ENCODE assay signal across 8 cellular contexts in the genomic region with DNA sequence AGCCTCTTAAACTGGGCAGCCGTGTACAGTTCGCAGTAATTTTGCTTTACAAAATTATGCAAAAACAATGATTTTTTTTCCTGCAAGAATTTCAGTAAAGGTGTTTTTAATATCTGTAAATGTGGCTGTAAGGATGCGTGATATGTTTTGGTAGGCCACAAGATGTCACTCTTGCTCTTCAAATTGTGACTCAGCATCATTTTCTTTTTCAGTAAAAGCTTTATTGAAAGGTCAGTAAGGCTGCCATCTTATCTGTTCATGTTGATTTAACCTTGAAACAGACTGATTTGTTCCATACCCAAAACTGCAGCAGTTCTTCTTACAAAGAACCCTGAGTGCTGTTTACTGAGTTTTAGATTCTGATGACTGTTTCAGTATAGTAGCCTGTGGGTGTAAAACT. TPM values are rescaled to one million over a fixed set of nuclear protein-coding genes. Genes with fewer than 3 reads are reported as not detected.
DNase-seq lines count a peak whose midpoint lies in the region; ATAC-seq and TF ChIP-seq lines count a peak whose summit lies in the region.

No MANE protein-coding gene starts in this region.

- in situ Hi-C loops in G401 (cut with HindIII; ENCODE audit: low sequenced_read_pairs) (no loop called here), transverse colon (cut with MboI; ENCODE audit: low pct_ligation_motif_present in 1 of 4, low pct_unique_long_range_greater_than_20kb in 1 of 4, low sequenced_read_pairs in 3 of 4) (loop anchor here in 1 of 4 donors (10.0 kb wide), 1 partner anchor 59 kb away; no protein-coding TSS in a partner anchor)

- DNase-seq in AG08395 (ENCODE audit: low spot score) (peak; percentile 55), G401 (ENCODE audit: low spot score) (peak; percentile 59), MV-4-11 (lab: John Stamatoyannopoulos, UW) (peak; percentile 13), adipocyte (ENCODE audit: low read depth) (peak; percentile 68), immature natural killer cell (peak; percentile 14 to 41 (median 29)), transverse colon (no peak)

- WGBS in transverse colon (ENCODE audit: low coverage in 1 of 2), 2 donors = 64% methylated on average over 3 of the region's 3 CpGs; no CpG with 5 or more reads in 1 of the 2 donors

- H3K36me3 Mint-ChIP-seq in immature natural killer cell = peaks cover 0 to 37% (median 33%) of the 10 kb centered on the region in 3 donors

- no peaks in the 10 kb centered on the region for H3K4me1 Mint-ChIP-seq in immature natural killer cell

- peaks cover 58% of the 10 kb centered on the region for H3K36me3 ChIP-seq in adipocyte (ENCODE audit: control insufficient read depth, insufficient read depth, low read length, severe bottlenecking)
- no peaks in the 10 kb centered on the region for H3K36me3 ChIP-seq in transverse colon

- no peak for TF ChIP-seq EP300 in transverse colon (IDR thresholded peaks at IDR 0.05; ENCODE audit: low read depth)

- no peaks in the 10 kb centered on the region for H3K9me3 Mint-ChIP-seq in immature natural killer cell

- peak; percentile 27 to 43 (median 40) for TF ChIP-seq CTCF in transverse colon (IDR thresholded peaks at IDR 0.05)

- H3K27ac Mint-ChIP-seq in immature natural killer cell = no peak overlapping the region

- H3K9ac ChIP-seq in adipocyte (ENCODE audit: low read length) = peak overlapping the region; percentile 24

- intact Hi-C loops in transverse colon (cut with DNase I; ENCODE audit: low total_unique reads) = no loop called here

- H3K9me3 ChIP-seq in adipocyte (ENCODE audit: control insufficient read depth, low read length) (no peaks in the 10 kb centered on the region), transverse colon (no peaks in the 10 kb centered on the region)

- H3K4me1 ChIP-seq in adipocyte (ENCODE audit: control insufficient read depth, insufficient read depth, low read length) (peaks cover 38% of the 10 kb centered on the region), transverse colon (no peaks in the 10 kb centered on the region)

- peak overlapping the region in 1 of 4 donors; percentile 72 for H3K27ac ChIP-seq in transverse colon

- H3K27me3 ChIP-seq in adipocyte (replicated peaks; ENCODE audit: control insufficient read depth, insufficient read depth, low read length) (no peaks in the 10 kb centered on the region), transverse colon (no peaks in the 10 kb centered on the region)

- TF ChIP-seq POLR2A in transverse colon (IDR thresholded peaks at IDR 0.05) = no peak

- no peak overlapping the region for H3K4me3 Mint-ChIP-seq in immature natural killer cell

- H3K4me3 ChIP-seq in adipocyte (ENCODE audit: low read length) (no peak overlapping the region), transverse colon (no peak overlapping the region)

- ATAC-seq in GM21423 (IDR thresholded peaks at IDR 0.05; ENCODE audit: unreplicated experiment) (no peak), GM21390 (IDR thresholded peaks at IDR 0.05; ENCODE audit: unreplicated experiment) (no peak)

- peaks cover 0 to 6% (median 1%) of the 10 kb centered on the region in 3 donors for H3K27me3 Mint-ChIP-seq in immature natural killer cell (ENCODE audit: low read depth in 3 of 3)

RNA-seq across cellular contexts. Expression of a gene that starts 39.9 kb away (rescaled TPM):
- total RNA-seq in G401 (2014; rRNA removed; shearing (Covaris generic)) = 17.5 and 20.7 TPM in 2 replicates
- polyA plus RNA-seq in immature natural killer cell = 1 to 10 TPM; 5.2 to 9.8 (median 5.4) TPM
- total RNA-seq in transverse colon = 10 to 100 TPM in 2 of 4 donors, 1 to 10 TPM in 2; 3.4 to 24.7 (median 12.4) TPM

RNA-seq across cellular contexts. Expression of a gene that starts 44.0 kb away (rescaled TPM):
- total RNA-seq in G401 (2014; rRNA removed; shearing (Covaris generic)) = 99.0 and 131 TPM in 2 replicates
- polyA plus RNA-seq in immature natural killer cell = 100 to 1,000 TPM; 166 to 243 (median 199) TPM
- 10 to 100 TPM; 32.2 to 67.4 (median 55.2) TPM for total RNA-seq in transverse colon
